ENCODE assay signal across 26 cellular contexts in the genomic region with DNA sequence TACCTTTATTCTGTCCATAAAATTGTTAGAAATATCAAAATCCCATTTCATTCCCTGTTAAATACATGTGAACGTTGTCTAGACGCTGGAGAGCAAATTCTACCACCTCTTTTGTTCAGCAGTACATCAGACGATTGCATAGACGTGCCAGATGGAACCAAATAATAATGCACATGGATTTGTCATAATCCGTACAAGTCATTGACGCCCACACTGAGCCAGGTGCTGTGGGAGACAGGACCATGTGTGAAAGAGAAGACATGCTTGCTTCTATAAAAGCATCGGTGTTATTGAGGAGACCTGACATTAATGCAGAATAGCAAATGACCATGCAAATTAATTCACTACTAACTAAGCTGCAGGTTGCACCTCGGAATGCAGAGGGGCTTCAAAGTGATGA.
"Had no signal": no experiment of that assay in that cellular context is flagged by ENCODE, and none has a peak within 500 bp of the region (broad histone marks: within the 10 kb centered on the region; RNA-seq: fewer than 3 reads in every experiment).

No MANE protein-coding gene starts in this region.

- H3K4me2 ChIP-seq: smooth muscle cell had no signal

- H3K9me3 ChIP-seq: gastroesophageal sphincter, heart right ventricle, neutrophil, prostate gland, right atrium auricular region, thoracic aorta, tibial nerve, upper lobe of left lung, uterus had no signal

- H3K27ac ChIP-seq: dorsolateral prefrontal cortex, gastroesophageal sphincter, heart right ventricle, neutrophil, parathyroid adenoma, prostate gland, thoracic aorta, tibial nerve, upper lobe of left lung had no signal

- H3K36me3 ChIP-seq: prostate gland, uterus had no signal

- H3K79me2 ChIP-seq: parathyroid adenoma had no signal

- H3K27me3 ChIP-seq: dorsolateral prefrontal cortex, gastroesophageal sphincter, heart right ventricle, neutrophil, right atrium auricular region, tibial nerve, upper lobe of left lung, uterus had no signal

- FAIRE-seq: colon, keratinocyte had no signal

- DNase-seq: dorsolateral prefrontal cortex; effector CD4-positive, alpha-beta T cell; foreskin fibroblast; heart right ventricle; hypothalamus; immature natural killer cell; natural killer cell; stimulated activated CD4-positive, alpha-beta T cell treated with anti-CD3 and anti-CD28 coated beads, Interleukin-4, amount 100 ng/mL, for 4 hours; stimulated activated naive CD8-positive, alpha-beta T cell treated with anti-CD3 and anti-CD28 coated beads, Interleukin-15, Interleukin-2, amounts not matched to agents 100 U/mL and 50 U/mL, for 24 hours; upper lobe of left lung; uterus had no signal

- ATAC-seq: esophagus mucosa; gastroesophageal sphincter; heart right ventricle; left lobe of liver; natural killer cell; sciatic nerve; stimulated activated memory B cell treated with anti-CD40 and anti-IgM and Interleukin-4, amounts not matched to agents 10 μg/mL and 1 μg/mL and 100 μg/mL, for 72 hours; stimulated activated naive CD8-positive, alpha-beta T cell treated with anti-CD3 and anti-CD28 coated beads, Interleukin-15, Interleukin-2, amounts not matched to agents 100 U/mL and 50 U/mL, for 24 hours had no signal

- H2AFZ ChIP-seq: parathyroid adenoma had no signal

- H3K4me1 ChIP-seq: prostate gland had no signal

- H3K4me3 ChIP-seq: dorsolateral prefrontal cortex, gastroesophageal sphincter, heart right ventricle, lung, prostate gland, right atrium auricular region, smooth muscle cell, thoracic aorta, tibial nerve, upper lobe of left lung, uterus had no signal
